Comparison of ENCODE assay signal across 8 cellular contexts in the genomic region with DNA sequence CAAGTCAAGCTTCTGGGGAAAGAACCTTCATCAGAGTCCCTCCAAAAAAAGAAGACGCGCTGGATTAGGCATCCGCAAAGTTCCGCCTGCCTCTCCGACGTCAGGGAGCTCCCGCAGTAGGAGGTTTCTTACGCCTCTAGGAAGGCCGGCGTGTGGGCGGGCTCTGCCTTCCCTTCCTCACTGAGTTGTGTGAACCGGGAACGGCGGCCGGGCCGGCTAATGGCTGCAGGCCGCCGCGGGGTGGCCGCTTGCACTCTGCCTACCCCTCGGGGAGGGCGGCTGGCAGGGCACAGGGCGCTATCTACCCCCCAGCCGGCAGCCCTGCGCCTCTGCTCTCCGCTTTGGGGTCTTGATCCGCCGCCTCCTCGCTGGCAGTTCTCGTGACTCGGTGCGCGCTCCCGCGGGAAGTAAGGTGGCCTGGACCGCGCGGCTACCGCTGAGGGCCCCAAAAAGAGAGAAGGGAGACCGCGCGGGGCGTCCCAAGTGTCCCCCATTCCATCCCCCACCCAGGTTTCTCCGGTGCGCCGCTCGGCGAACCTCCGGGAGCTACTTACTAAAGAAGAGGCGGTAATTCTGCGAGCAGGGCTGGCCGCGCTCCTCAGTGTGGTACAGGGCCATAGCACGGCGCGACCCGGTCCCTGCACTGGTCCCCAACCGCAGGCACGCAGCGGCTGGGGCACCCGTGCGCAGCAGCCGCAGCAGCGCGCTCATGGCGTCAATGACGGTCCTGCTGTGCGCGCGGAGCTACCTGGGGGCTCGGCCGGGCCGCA. TPM values are rescaled to one million over a fixed set of nuclear protein-coding genes. Genes with fewer than 3 reads are reported as not detected.
DNase-seq lines count a peak whose midpoint lies in the region; ATAC-seq and TF ChIP-seq lines count a peak whose summit lies in the region.

Gene PPA2 (minus strand): TSS at position 723 of the 770 bp plus-strand sequence. CDS start 12 bp downstream, at position 711.

- CTCF ChIA-PET in CD8-positive, alpha-beta T cell (lab: Charles Lee), result interaction anchor here (0.6 to 2.1 kb wide), 22 partner anchors 9 to 547 kb away, joined by 3 to 26 read pairs (median 4); partner anchors contain the start of genes GSTCD, INTS12 and TET2

- intact Hi-C loops in CD8-positive, alpha-beta T cell (cut with DNase I, micrococcal nuclease), result loop anchor here (1.0 to 10.0 kb wide), 8 partner anchors 51 to 844 kb away; partner anchors contain the start of genes GSTCD (in 2 of the 2), INTS12 (in 2 of the 2), AIMP1 (in 1 of the 2) and TBCK (in 1 of the 2)

- H3K4me3 Mint-ChIP-seq in CD8-positive, alpha-beta T cell, result peak within 1 kb of the TSS; percentile 99
- H3K4me3 Mint-ChIP-seq in effector memory CD8-positive, alpha-beta T cell, result peak within 1 kb of the TSS; percentile 93 to 95

- H2AK5ac ChIP-seq in mesenchymal stem cell (ENCODE audit: low read length, severe bottlenecking), result no peak within 1 kb of the TSS

- H3K4me3 ChIP-seq in CD8-positive, alpha-beta T cell (ENCODE audit: low read depth, low read length), result peak within 1 kb of the TSS; percentile 94
- H3K4me3 ChIP-seq in mesenchymal stem cell (ENCODE audit: insufficient read depth in 1 of 2, low read depth in 1 of 2, low read length in 2 of 2), result peak within 1 kb of the TSS; percentile 94 to 99

- H2BK15ac ChIP-seq in mesenchymal stem cell (ENCODE audit: low read depth, poor library complexity, severe bottlenecking), result peak within 1 kb of the TSS; percentile 100

- H3K27ac ChIP-seq in CD8-positive, alpha-beta T cell (ENCODE audit: low read depth, low read length), result peak within 1 kb of the TSS; percentile 97
- peak within 1 kb of the TSS; percentile 91 for H3K27ac ChIP-seq in mesenchymal stem cell (ENCODE audit: low read length, poor library complexity, severe bottlenecking)

- peak within 1 kb of the TSS; percentile 78 to 100 for H3K18ac ChIP-seq in mesenchymal stem cell (ENCODE audit: low read depth in 1 of 2, low read length in 2 of 2)

- peaks cover 9% of the 10 kb centered on the region for H3K36me3 Mint-ChIP-seq in CD8-positive, alpha-beta T cell
- peaks cover 25% of the 10 kb centered on the region for H3K36me3 Mint-ChIP-seq in effector memory CD8-positive, alpha-beta T cell (ENCODE audit: insufficient read depth)

- peaks cover 45% of the 10 kb centered on the region for H3K4me1 Mint-ChIP-seq in CD8-positive, alpha-beta T cell (ENCODE audit: low read depth)
- peaks cover 28 to 31% of the 10 kb centered on the region in 2 donors for H3K4me1 Mint-ChIP-seq in effector memory CD8-positive, alpha-beta T cell (ENCODE audit: low read depth in 2 of 2)

- H3K14ac ChIP-seq in mesenchymal stem cell (ENCODE audit: low read length in 2 of 2), result peak within 1 kb of the TSS; percentile 67 to 98

- H3K9me3 ChIP-seq in CD8-positive, alpha-beta T cell (ENCODE audit: low read length), result no peaks in the 10 kb centered on the region
- no peaks in the 10 kb centered on the region for H3K9me3 ChIP-seq in mesenchymal stem cell (ENCODE audit: control insufficient read depth, low read length)

- peak; percentile 71 for ATAC-seq in CD8-positive, alpha-beta T cell
- ATAC-seq in GM19438 (IDR thresholded peaks at IDR 0.05; ENCODE audit: low read depth, unreplicated experiment) (peak; percentile 82), HG03571 (IDR thresholded peaks at IDR 0.05; ENCODE audit: unreplicated experiment) (peak; percentile 88)
- ATAC-seq in effector memory CD8-positive, alpha-beta T cell (replicated peaks), result peak; percentile 81

- peak within 1 kb of the TSS; percentile 99 for H4K91ac ChIP-seq in mesenchymal stem cell (ENCODE audit: low read length)

- H2BK12ac ChIP-seq in mesenchymal stem cell (ENCODE audit: low read length in 2 of 2), result peak within 1 kb of the TSS in 1 of 2 experiments; percentile 61

- peak within 1 kb of the TSS; percentile 88 for H2BK5ac ChIP-seq in mesenchymal stem cell (ENCODE audit: low read depth, low read length, poor library complexity, severe bottlenecking)

- H3K4me1 ChIP-seq in CD8-positive, alpha-beta T cell (ENCODE audit: insufficient read depth, low read length), result peaks cover 32% of the 10 kb centered on the region
- H3K4me1 ChIP-seq in mesenchymal stem cell (ENCODE audit: control insufficient read depth, insufficient read depth, low read depth, low read length), result peaks cover 4% of the 10 kb centered on the region

- H3K9ac ChIP-seq in mesenchymal stem cell (ENCODE audit: low read length), result peak within 1 kb of the TSS; percentile 99

- under 1% methylated on average over 68 of the region's 73 CpGs for WGBS in mesenchymal stem cell

- peak within 1 kb of the TSS; percentile 99 for H4K8ac ChIP-seq in mesenchymal stem cell (ENCODE audit: low read length)

- POLR2A ChIA-PET in CD8-positive, alpha-beta T cell (lab: Charles Lee), result interaction anchor here (0.7 to 2.0 kb wide), 16 partner anchors 10 to 842 kb away, joined by 3 to 17 read pairs (median 4); partner anchors contain the start of genes TBCK and TET2

- peak within 1 kb of the TSS in 1 of 2 experiments; percentile 66 for H3K23ac ChIP-seq in mesenchymal stem cell (ENCODE audit: low read length in 2 of 2)

- peak; percentile 47 to 88 (median 69) for DNase-seq in CD8-positive, alpha-beta T cell
- DNase-seq in NOMO-1 treated with dmso at 0.1 percent for 144 hours (lab: John Stamatoyannopoulos, UW; ENCODE audit: unreplicated experiment) (peak; percentile 88), mesenchymal stem cell (peak; percentile 94)
- DNase-seq in activated CD8-positive, alpha-beta memory T cell treated with anti-CD3 and anti-CD28 coated beads for 48 hours (ENCODE audit: low read depth in 2 of 3, low spot score in 2 of 3), result peak; percentile 62 to 75 (median 66)
- DNase-seq in effector memory CD8-positive, alpha-beta T cell, result peak; percentile 78 to 84 (median 81)
- peak; percentile 65 for DNase-seq in stimulated activated CD8-positive, alpha-beta memory T cell treated with anti-CD3 and anti-CD28 coated beads, Interleukin-12 subunit alpha, Interleukin-12 subunit beta, amount 100 ng/mL, for 24 hours (ENCODE audit: extremely low read depth)

- H3K27me3 ChIP-seq in CD8-positive, alpha-beta T cell (ENCODE audit: insufficient read depth, low read length), result no peaks in the 10 kb centered on the region
- H3K27me3 ChIP-seq in mesenchymal stem cell (ENCODE audit: control insufficient read depth in 1 of 2, insufficient read depth in 1 of 2, low read length in 2 of 2), result no peaks in the 10 kb centered on the region

- peak within 1 kb of the TSS; percentile 89 to 90 for H3K4ac ChIP-seq in mesenchymal stem cell (ENCODE audit: low read depth in 1 of 2, low read length in 2 of 2)

- TF ChIP-seq CTCF in CD8-positive, alpha-beta T cell (IDR thresholded peaks at IDR 0.05), result peak; percentile 69

- peaks cover 3% of the 10 kb centered on the region for H3K79me1 ChIP-seq in mesenchymal stem cell (replicated peaks; ENCODE audit: low read length, poor library complexity, severe bottlenecking)

- peak within 1 kb of the TSS; percentile 96 for H2BK120ac ChIP-seq in mesenchymal stem cell (ENCODE audit: low read depth, low read length)

- peak within 1 kb of the TSS; percentile 98 for H2AFZ ChIP-seq in mesenchymal stem cell (ENCODE audit: low read depth, low read length)

- no peaks in the 10 kb centered on the region for H3K9me3 Mint-ChIP-seq in CD8-positive, alpha-beta T cell
- H3K9me3 Mint-ChIP-seq in effector memory CD8-positive, alpha-beta T cell, result no peaks in the 10 kb centered on the region

- H3K27me3 Mint-ChIP-seq in CD8-positive, alpha-beta T cell (ENCODE audit: low read depth), result no peaks in the 10 kb centered on the region
- H3K27me3 Mint-ChIP-seq in effector memory CD8-positive, alpha-beta T cell, result no peaks in the 10 kb centered on the region

- peak within 1 kb of the TSS; percentile 100 for H3K27ac Mint-ChIP-seq in CD8-positive, alpha-beta T cell
- peak within 1 kb of the TSS; percentile 97 to 99 for H3K27ac Mint-ChIP-seq in effector memory CD8-positive, alpha-beta T cell

- peak within 1 kb of the TSS; percentile 81 for H3K4me2 ChIP-seq in mesenchymal stem cell (ENCODE audit: low read length, poor library complexity, severe bottlenecking)

- no peaks in the 10 kb centered on the region for H3K36me3 ChIP-seq in CD8-positive, alpha-beta T cell (ENCODE audit: insufficient read depth, low read length)
- no peaks in the 10 kb centered on the region for H3K36me3 ChIP-seq in mesenchymal stem cell (ENCODE audit: control insufficient read depth in 1 of 2, insufficient read depth in 2 of 2, low read depth in 1 of 2, low read length in 2 of 2)

RNA-seq across cellular contexts. Expression of gene PPA2, which starts in this region (rescaled TPM):
- total RNA-seq in CD8-positive, alpha-beta T cell, result 10 to 100 TPM; 36.4 to 50.0 TPM
- 101 TPM for polyA plus RNA-seq in mesenchymal stem cell (2013, experiment 1 of 2)
- 119 TPM for polyA plus RNA-seq in mesenchymal stem cell (2013, experiment 2 of 2)

Comparison
In these comparisons a context has a peak if more than half of its experiments do, and no peak if none do; other contexts are left out.
1. Peak in every context shown above with its lines: DNase-seq, ATAC-seq, H3K4me3 ChIP-seq and H3K27ac ChIP-seq.